Comparison of ENCODE assay signal across 22 cellular contexts in genomic region chr4:158268553-158268952, GRCh38. TPM values are rescaled to one million over a fixed set of nuclear protein-coding genes. Genes with fewer than 3 reads are reported as not detected.
"Had no signal": no experiment of that assay in that cellular context is flagged by ENCODE, and none has a peak within 500 bp of the region (broad histone marks: within the 10 kb centered on the region; RNA-seq: fewer than 3 reads in every experiment).

No MANE protein-coding gene starts in this region.

- H3K36me3 ChIP-seq: esophagus muscularis mucosa, neutrophil, pancreas, right lobe of liver, vagina had no signal

- H3K9me3 Mint-ChIP-seq: activated CD4-positive, alpha-beta T cell treated with anti-CD3 and anti-CD28 coated beads, Interleukin-2, amount 10 ng/mL, durations not matched to agents 7 days and 5 days; activated naive CD4-positive, alpha-beta T cell treated with anti-CD3 and anti-CD28 coated beads for 36 hours; activated naive CD8-positive, alpha-beta T cell treated with anti-CD3 and anti-CD28 coated beads, Interleukin-2, amount 50 U/mL, for 24 hours; activated T-cell treated with anti-CD3 and anti-CD28 coated beads, Interleukin-2, amount 50 U/mL, for 24 hours; activated T-helper 2 cell treated with anti-CD3 and anti-CD28 coated beads, Interferon-gamma antibody, Interleukin-2, Interleukin-4, amounts not matched to agents 10 μg/mL and 5 μg/mL and 100 μg/mL, durations not matched to agents 14 hours and 24 hours and 36 hours; brain; natural killer cell; stimulated activated naive CD8-positive, alpha-beta T cell treated with anti-CD3 and anti-CD28 coated beads, Interleukin-15, amount 100 ng/mL, for 72 hours; T-helper 1 cell treated with Interleukin-12 subunit alpha and Interleukin-12 subunit beta and Interleukin-4 antibody, amounts not matched to agents 30 μg/mL and 1 μg/mL, for 36 hours had no signal

- H3K27ac Mint-ChIP-seq: activated CD4-positive, alpha-beta T cell treated with anti-CD3 and anti-CD28 coated beads, Interleukin-2, amount 10 ng/mL, durations not matched to agents 7 days and 5 days; activated CD8-positive, alpha-beta T cell treated with anti-CD3 and anti-CD28 coated beads, Interleukin-2, amount 10 ng/mL, durations not matched to agents 7 days and 5 days; activated naive CD4-positive, alpha-beta T cell treated with anti-CD3 and anti-CD28 coated beads for 36 hours; activated naive CD8-positive, alpha-beta T cell treated with anti-CD3 and anti-CD28 coated beads, Interleukin-2, amount 50 U/mL, for 24 hours; activated T-cell treated with anti-CD3 and anti-CD28 coated beads, Interleukin-2, amount 50 U/mL, for 24 hours; activated T-helper 2 cell treated with anti-CD3 and anti-CD28 coated beads, Interferon-gamma antibody, Interleukin-2, Interleukin-4, amounts not matched to agents 10 μg/mL and 5 μg/mL and 100 μg/mL, durations not matched to agents 14 hours and 24 hours and 36 hours; brain; natural killer cell; stimulated activated naive CD8-positive, alpha-beta T cell treated with anti-CD3 and anti-CD28 coated beads, Interleukin-15, amount 100 ng/mL, for 72 hours; T-helper 1 cell treated with Interleukin-12 subunit alpha and Interleukin-12 subunit beta and Interleukin-4 antibody, amounts not matched to agents 30 μg/mL and 1 μg/mL, for 36 hours had no signal

- H3K27me3 Mint-ChIP-seq: brain had no signal

- H3K27me3 ChIP-seq: esophagus muscularis mucosa, neutrophil, pancreas, right lobe of liver, vagina had no signal

- H3K4me3 Mint-ChIP-seq: activated CD4-positive, alpha-beta T cell treated with anti-CD3 and anti-CD28 coated beads, Interleukin-2, amount 10 ng/mL, durations not matched to agents 7 days and 5 days; activated CD8-positive, alpha-beta T cell treated with anti-CD3 and anti-CD28 coated beads, Interleukin-2, amount 10 ng/mL, durations not matched to agents 7 days and 5 days; activated naive CD4-positive, alpha-beta T cell treated with anti-CD3 and anti-CD28 coated beads for 36 hours; activated naive CD8-positive, alpha-beta T cell treated with anti-CD3 and anti-CD28 coated beads, Interleukin-2, amount 50 U/mL, for 24 hours; activated T-cell treated with anti-CD3 and anti-CD28 coated beads, Interleukin-2, amount 50 U/mL, for 24 hours; brain; natural killer cell; stimulated activated naive CD8-positive, alpha-beta T cell treated with anti-CD3 and anti-CD28 coated beads, Interleukin-15, amount 100 ng/mL, for 72 hours; T-helper 1 cell treated with Interleukin-12 subunit alpha and Interleukin-12 subunit beta and Interleukin-4 antibody, amounts not matched to agents 30 μg/mL and 1 μg/mL, for 36 hours had no signal

- H3K36me3 Mint-ChIP-seq: brain, natural killer cell had no signal

- H3K4me1 Mint-ChIP-seq: activated CD4-positive, alpha-beta T cell treated with anti-CD3 and anti-CD28 coated beads, Interleukin-2, amount 10 ng/mL, durations not matched to agents 7 days and 5 days; activated naive CD8-positive, alpha-beta T cell treated with anti-CD3 and anti-CD28 coated beads, Interleukin-2, amount 50 U/mL, for 24 hours; natural killer cell; stimulated activated naive CD8-positive, alpha-beta T cell treated with anti-CD3 and anti-CD28 coated beads, Interleukin-15, amount 100 ng/mL, for 72 hours had no signal

- DNase-seq: activated CD4-positive, alpha-beta T cell treated with anti-CD3 and anti-CD28 coated beads, Interleukin-2, amount 10 ng/mL, durations not matched to agents 7 days and 5 days; activated CD8-positive, alpha-beta T cell treated with anti-CD3 and anti-CD28 coated beads, Interleukin-2, amount 10 ng/mL, durations not matched to agents 7 days and 5 days; activated naive CD4-positive, alpha-beta T cell treated with anti-CD3 and anti-CD28 coated beads for 36 hours; activated naive CD8-positive, alpha-beta T cell treated with anti-CD3 and anti-CD28 coated beads, Interleukin-2, amount 50 U/mL, for 24 hours; activated T-cell treated with anti-CD3 and anti-CD28 coated beads, Interleukin-2, amount 50 U/mL, for 24 hours; anterior cingulate cortex; central memory CD4-positive, alpha-beta T cell; cortex of kidney; foreskin melanocyte; hypothalamus; natural killer cell; pancreas; right lobe of liver; stimulated activated naive CD8-positive, alpha-beta T cell treated with anti-CD3 and anti-CD28 coated beads, Interleukin-15, amount 100 ng/mL, for 72 hours; trophoblast cell had no signal

- H3K27ac ChIP-seq: esophagus muscularis mucosa, neutrophil, pancreas, right lobe of liver, vagina had no signal

- H3K4me3 ChIP-seq: esophagus muscularis mucosa, lung, pancreas, right lobe of liver, vagina had no signal

RNA-seq across cellular contexts. Expression of gene TMEM144, which starts 58.3 kb away (rescaled TPM):
- total RNA-seq: activated CD4-positive, alpha-beta T cell treated with anti-CD3 and anti-CD28 coated beads, Interleukin-2, amount 10 ng/mL, durations not matched to agents 7 days and 5 days; activated CD8-positive, alpha-beta T cell treated with anti-CD3 and anti-CD28 coated beads, Interleukin-2, amount 10 ng/mL, durations not matched to agents 7 days and 5 days had no signal
